Comparison of ENCODE assay signal across 12 cellular contexts in the genomic region with DNA sequence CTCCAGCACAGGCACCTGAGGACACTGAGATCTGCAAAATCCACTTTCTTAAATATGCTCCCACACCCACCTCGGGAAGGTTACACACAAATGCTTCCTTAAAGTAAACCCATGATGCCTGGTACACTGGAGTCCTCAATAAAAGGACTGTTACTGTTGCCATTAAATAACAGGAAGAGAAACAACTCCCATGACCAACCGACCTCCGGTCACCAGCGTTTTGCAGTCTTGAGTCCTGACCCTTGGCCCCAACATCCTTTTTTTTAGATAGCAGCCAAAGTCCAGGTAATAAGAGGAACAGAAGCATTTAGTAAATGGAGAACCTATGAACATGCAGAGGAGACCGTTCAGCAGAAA. TPM values are rescaled to one million over a fixed set of nuclear protein-coding genes. Genes with fewer than 3 reads are reported as not detected.
A peak's percentile ranks its signal among the peaks of the same experiment; 100 is the strongest.
DNase-seq lines count a peak whose midpoint lies in the region; ATAC-seq and TF ChIP-seq lines count a peak whose summit lies in the region.
"Had no signal": no experiment of that assay in that cellular context is flagged by ENCODE, and none has a peak within 500 bp of the region (broad histone marks: within the 10 kb centered on the region; RNA-seq: fewer than 3 reads in every experiment).

No MANE protein-coding gene starts in this region.

- peaks cover 27% of the 10 kb centered on the region for H3K4me1 Mint-ChIP-seq in WTC11

- H3K9me3 ChIP-seq in stomach = no peaks in the 10 kb centered on the region
- H3K9me3 ChIP-seq: testis had no signal

- H3K27me3 ChIP-seq in stomach = no peaks in the 10 kb centered on the region
- H3K27me3 ChIP-seq: testis had no signal

- H3K36me3 ChIP-seq in stomach = no peaks in the 10 kb centered on the region

- no peak for TF ChIP-seq EP300 in stomach (IDR thresholded peaks at IDR 0.05)

- no peaks in the 10 kb centered on the region for H3K27me3 Mint-ChIP-seq in WTC11 (ENCODE audit: low read depth)
- H3K27me3 Mint-ChIP-seq: activated naive CD4-positive, alpha-beta T cell treated with anti-CD3 and anti-CD28 coated beads, Interleukin-2, amount 50 U/mL, for 24 hours had no signal

- no peak overlapping the region for H3K4me3 ChIP-seq in stomach
- H3K4me3 ChIP-seq: testis had no signal

- DNase-seq in KBM-7 (peak; percentile 43), WTC11 (ENCODE audit: low spot score) (no peak), left lobe of liver (ENCODE audit: low spot score) (no peak), stomach (no peak), GM13977 (ENCODE audit: low spot score) (no peak)
- DNase-seq: effector memory CD4-positive, alpha-beta T cell; RPMI8226; stimulated activated CD4-positive, alpha-beta T cell treated with anti-CD3 and anti-CD28 coated beads, Interleukin-1b, Interleukin-23, amount 100 ng/mL, for 48 hours; testis had no signal

- H3K4me1 ChIP-seq in stomach = peaks cover 0 to 46% (median 24%) of the 10 kb centered on the region in 4 donors

- no peak overlapping the region for H3K4me3 Mint-ChIP-seq in WTC11
- H3K4me3 Mint-ChIP-seq: activated naive CD4-positive, alpha-beta T cell treated with anti-CD3 and anti-CD28 coated beads, Interleukin-2, amount 50 U/mL, for 24 hours had no signal

- no peaks in the 10 kb centered on the region; the same call in 1 of the 2 replicates for H3K36me3 Mint-ChIP-seq in WTC11
- H3K36me3 Mint-ChIP-seq: activated naive CD4-positive, alpha-beta T cell treated with anti-CD3 and anti-CD28 coated beads, Interleukin-2, amount 50 U/mL, for 24 hours had no signal

- in situ Hi-C loops in KBM-7 (cut with MboI; ENCODE audit: low pct_unique_long_range_greater_than_20kb, low sequenced_read_pairs) (no loop called here), GM13977 (cut with MboI; ENCODE audit: low pct_unique_long_range_greater_than_20kb, low sequenced_read_pairs, unreplicated experiment) (no loop called here)

- POLR2A ChIA-PET in WTC11 (lab: Charles Lee) = no interaction called here

- 50 to 69% (median 65%) methylated on average over 5 of the region's 5 CpGs for WGBS in stomach, 5 donors

- no peak for TF ChIP-seq CTCF in WTC11 (IDR thresholded peaks at IDR 0.05)
- no peak for TF ChIP-seq CTCF in stomach (IDR thresholded peaks at IDR 0.05)
- TF ChIP-seq CTCF in GM13977 (IDR thresholded peaks at IDR 0.05; ENCODE audit: extremely low read depth, insufficient read depth, missing control alignments) = no peak

- peak overlapping the region in 3 of 5 donors; percentile 56 to 80 (median 77) for H3K27ac ChIP-seq in stomach
- H3K27ac ChIP-seq: testis had no signal

- peak overlapping the region; percentile 49; the same call in 1 of the 2 replicates for H3K27ac Mint-ChIP-seq in WTC11
- H3K27ac Mint-ChIP-seq: activated naive CD4-positive, alpha-beta T cell treated with anti-CD3 and anti-CD28 coated beads, Interleukin-2, amount 50 U/mL, for 24 hours had no signal

- CTCF ChIA-PET in WTC11 (lab: Charles Lee) = no interaction called here

- intact Hi-C loops in stomach (cut with DNase I; ENCODE audit: low total_unique reads) = no loop called here

- no peak for ATAC-seq in WTC11
- ATAC-seq in left lobe of liver = peak; percentile 23
- ATAC-seq in GM21825 (IDR thresholded peaks at IDR 0.05; ENCODE audit: unreplicated experiment) = no peak
- ATAC-seq in HG03108 (IDR thresholded peaks at IDR 0.05; ENCODE audit: unreplicated experiment) = no peak

- H3K9me3 Mint-ChIP-seq in WTC11 = no peaks in the 10 kb centered on the region
- H3K9me3 Mint-ChIP-seq: activated naive CD4-positive, alpha-beta T cell treated with anti-CD3 and anti-CD28 coated beads, Interleukin-2, amount 50 U/mL, for 24 hours had no signal

- TF ChIP-seq POLR2A in stomach (IDR thresholded peaks at IDR 0.05) = no peak

TF ChIP-seq in WTC11, 78 proteins besides CTCF, POLR2A, EP300 and RAD21:
- TF ChIP-seq SMAD3 (CRISPR knock-in tag; IDR thresholded peaks at IDR 0.05; ENCODE audit: borderline replicate concordance) (no peak), TP53 (CRISPR knock-in tag; IDR thresholded peaks at IDR 0.05) (no peak), RORB (CRISPR knock-in tag; IDR thresholded peaks at IDR 0.05) (no peak), TEAD1 (CRISPR knock-in tag; IDR thresholded peaks at IDR 0.05) (no peak), NFATC4 (CRISPR knock-in tag; IDR thresholded peaks at IDR 0.05) (no peak), GABPB1 (CRISPR knock-in tag; IDR thresholded peaks at IDR 0.05) (no peak), NR1H2 (CRISPR knock-in tag; IDR thresholded peaks at IDR 0.05) (no peak), KAT7 (CRISPR knock-in tag; IDR thresholded peaks at IDR 0.05; ENCODE audit: borderline replicate concordance) (no peak), CREM (CRISPR knock-in tag; IDR thresholded peaks at IDR 0.05) (no peak)
- TF ChIP-seq, protein P1, sequence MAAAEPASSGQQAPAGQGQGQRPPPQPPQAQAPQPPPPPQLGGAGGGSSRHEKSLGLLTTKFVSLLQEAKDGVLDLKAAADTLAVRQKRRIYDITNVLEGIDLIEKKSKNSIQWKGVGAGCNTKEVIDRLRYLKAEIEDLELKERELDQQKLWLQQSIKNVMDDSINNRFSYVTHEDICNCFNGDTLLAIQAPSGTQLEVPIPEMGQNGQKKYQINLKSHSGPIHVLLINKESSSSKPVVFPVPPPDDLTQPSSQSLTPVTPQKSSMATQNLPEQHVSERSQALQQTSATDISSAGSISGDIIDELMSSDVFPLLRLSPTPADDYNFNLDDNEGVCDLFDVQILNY (CRISPR knock-in tag; IDR thresholded peaks at IDR 0.05) = no peak
- TF ChIP-seq, protein P2, sequence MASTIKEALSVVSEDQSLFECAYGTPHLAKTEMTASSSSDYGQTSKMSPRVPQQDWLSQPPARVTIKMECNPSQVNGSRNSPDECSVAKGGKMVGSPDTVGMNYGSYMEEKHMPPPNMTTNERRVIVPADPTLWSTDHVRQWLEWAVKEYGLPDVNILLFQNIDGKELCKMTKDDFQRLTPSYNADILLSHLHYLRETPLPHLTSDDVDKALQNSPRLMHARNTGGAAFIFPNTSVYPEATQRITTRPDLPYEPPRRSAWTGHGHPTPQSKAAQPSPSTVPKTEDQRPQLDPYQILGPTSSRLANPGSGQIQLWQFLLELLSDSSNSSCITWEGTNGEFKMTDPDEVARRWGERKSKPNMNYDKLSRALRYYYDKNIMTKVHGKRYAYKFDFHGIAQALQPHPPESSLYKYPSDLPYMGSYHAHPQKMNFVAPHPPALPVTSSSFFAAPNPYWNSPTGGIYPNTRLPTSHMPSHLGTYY (CRISPR knock-in tag; IDR thresholded peaks at IDR 0.05) = no peak
- TF ChIP-seq, protein P3, sequence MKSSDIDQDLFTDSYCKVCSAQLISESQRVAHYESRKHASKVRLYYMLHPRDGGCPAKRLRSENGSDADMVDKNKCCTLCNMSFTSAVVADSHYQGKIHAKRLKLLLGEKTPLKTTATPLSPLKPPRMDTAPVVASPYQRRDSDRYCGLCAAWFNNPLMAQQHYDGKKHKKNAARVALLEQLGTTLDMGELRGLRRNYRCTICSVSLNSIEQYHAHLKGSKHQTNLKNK (CRISPR knock-in tag; IDR thresholded peaks at IDR 0.05) = no peak
- TF ChIP-seq, protein P4, sequence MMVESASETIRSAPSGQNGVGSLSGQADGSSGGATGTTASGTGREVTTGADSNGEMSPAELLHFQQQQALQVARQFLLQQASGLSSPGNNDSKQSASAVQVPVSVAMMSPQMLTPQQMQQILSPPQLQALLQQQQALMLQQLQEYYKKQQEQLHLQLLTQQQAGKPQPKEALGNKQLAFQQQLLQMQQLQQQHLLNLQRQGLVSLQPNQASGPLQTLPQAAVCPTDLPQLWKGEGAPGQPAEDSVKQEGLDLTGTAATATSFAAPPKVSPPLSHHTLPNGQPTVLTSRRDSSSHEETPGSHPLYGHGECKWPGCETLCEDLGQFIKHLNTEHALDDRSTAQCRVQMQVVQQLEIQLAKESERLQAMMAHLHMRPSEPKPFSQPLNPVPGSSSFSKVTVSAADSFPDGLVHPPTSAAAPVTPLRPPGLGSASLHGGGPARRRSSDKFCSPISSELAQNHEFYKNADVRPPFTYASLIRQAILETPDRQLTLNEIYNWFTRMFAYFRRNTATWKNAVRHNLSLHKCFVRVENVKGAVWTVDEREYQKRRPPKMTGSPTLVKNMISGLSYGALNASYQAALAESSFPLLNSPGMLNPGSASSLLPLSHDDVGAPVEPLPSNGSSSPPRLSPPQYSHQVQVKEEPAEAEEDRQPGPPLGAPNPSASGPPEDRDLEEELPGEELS (CRISPR knock-in tag; IDR thresholded peaks at IDR 0.05) = no peak
- TF ChIP-seq, protein P5, sequence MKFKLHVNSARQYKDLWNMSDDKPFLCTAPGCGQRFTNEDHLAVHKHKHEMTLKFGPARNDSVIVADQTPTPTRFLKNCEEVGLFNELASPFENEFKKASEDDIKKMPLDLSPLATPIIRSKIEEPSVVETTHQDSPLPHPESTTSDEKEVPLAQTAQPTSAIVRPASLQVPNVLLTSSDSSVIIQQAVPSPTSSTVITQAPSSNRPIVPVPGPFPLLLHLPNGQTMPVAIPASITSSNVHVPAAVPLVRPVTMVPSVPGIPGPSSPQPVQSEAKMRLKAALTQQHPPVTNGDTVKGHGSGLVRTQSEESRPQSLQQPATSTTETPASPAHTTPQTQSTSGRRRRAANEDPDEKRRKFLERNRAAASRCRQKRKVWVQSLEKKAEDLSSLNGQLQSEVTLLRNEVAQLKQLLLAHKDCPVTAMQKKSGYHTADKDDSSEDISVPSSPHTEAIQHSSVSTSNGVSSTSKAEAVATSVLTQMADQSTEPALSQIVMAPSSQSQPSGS (CRISPR knock-in tag; IDR thresholded peaks at IDR 0.05; ENCODE audit: borderline replicate concordance, low read depth) = no peak
- TF ChIP-seq, protein P6, sequence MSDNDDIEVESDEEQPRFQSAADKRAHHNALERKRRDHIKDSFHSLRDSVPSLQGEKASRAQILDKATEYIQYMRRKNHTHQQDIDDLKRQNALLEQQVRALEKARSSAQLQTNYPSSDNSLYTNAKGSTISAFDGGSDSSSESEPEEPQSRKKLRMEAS (CRISPR knock-in tag; IDR thresholded peaks at IDR 0.05) = no peak
- TF ChIP-seq, protein P7, sequence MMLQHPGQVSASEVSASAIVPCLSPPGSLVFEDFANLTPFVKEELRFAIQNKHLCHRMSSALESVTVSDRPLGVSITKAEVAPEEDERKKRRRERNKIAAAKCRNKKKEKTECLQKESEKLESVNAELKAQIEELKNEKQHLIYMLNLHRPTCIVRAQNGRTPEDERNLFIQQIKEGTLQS (CRISPR knock-in tag; conservative IDR thresholded peaks at IDR 0.05) = no peak

RNA-seq across cellular contexts. Expression of a gene that starts 42.4 kb away (rescaled TPM):
- total RNA-seq in WTC11 (2021) = 116 to 144 TPM (median 121 TPM) in 3 replicates
- 61.3 TPM for total RNA-seq in left lobe of liver
- 10 to 100 TPM; 17.8 to 46.3 (median 29.5) TPM for total RNA-seq in stomach
- polyA plus RNA-seq in stomach = 10 to 100 TPM; 23.3 to 32.8 (median 28.4) TPM
